2 cellular contexts compared by ENCODE assay signal in genomic region chr16:30114833-30115232, GRCh38. TPM values are rescaled to one million over a fixed set of nuclear protein-coding genes. Genes with fewer than 3 reads are reported as not detected.
"Had no signal": no experiment of that assay in that cellular context is flagged by ENCODE, and none has a peak within 500 bp of the region (broad histone marks: within the 10 kb centered on the region; RNA-seq: fewer than 3 reads in every experiment).

No MANE protein-coding gene starts in this region.

RNA-seq across cellular contexts. Expression of gene TBX6, which starts 23.1 kb away (rescaled TPM):
- polyA plus RNA-seq: fibroblast of lung, neural cell had no signal
